8 cellular contexts compared by ENCODE assay signal in genomic region chr16:73068546-73069401, GRCh38. TPM values are rescaled to one million over a fixed set of nuclear protein-coding genes. Genes with fewer than 3 reads are reported as not detected.
A peak's percentile ranks its signal among the peaks of the same experiment; 100 is the strongest.
DNase-seq lines count a peak whose midpoint lies in the region; ATAC-seq and TF ChIP-seq lines count a peak whose summit lies in the region.
"Had no signal": no experiment of that assay in that cellular context is flagged by ENCODE, and none has a peak within 500 bp of the region (broad histone marks: within the 10 kb centered on the region; RNA-seq: fewer than 3 reads in every experiment).

No MANE protein-coding gene starts in this region.

- no peak for TF ChIP-seq CTCF in spleen (IDR thresholded peaks at IDR 0.05 in 8 of 11, conservative IDR thresholded peaks at IDR 0.05 in 3 of 11)

- WGBS in spleen, 5 donors, result 63 to 76% (median 64%) methylated on average over 10 to 12 of the region's 12 CpGs

- intact Hi-C loops in spleen (cut with DNase I; ENCODE audit: low total_unique reads), result loop anchor here (10.0 kb wide), 1 partner anchor 106 kb away; no protein-coding TSS in a partner anchor

- no peaks in the 10 kb centered on the region for H3K9me3 ChIP-seq in spleen

- peak; percentile 42 for DNase-seq in LoVo (ENCODE audit: low spot score)
- peak; percentile 51 for DNase-seq in UCSD-AML1 (lab: John Stamatoyannopoulos, UW; ENCODE audit: unreplicated experiment)
- DNase-seq in hepatic stellate cell (ENCODE audit: low spot score), result peak; percentile 87
- no peak for DNase-seq in spleen
- no peak for DNase-seq in HUDEP-2 (lab: John Stamatoyannopoulos, UW; ENCODE audit: unreplicated experiment in 76 of 76)

- peak overlapping the region in 6 of 8 donors; percentile 16 to 85 (median 72) for H3K27ac ChIP-seq in spleen

- H3K27me3 ChIP-seq in spleen (replicated peaks in 1 of 7), result peaks cover 9 to 86% (median 44%) of the 10 kb centered on the region in 7 donors

- peaks cover 6 to 76% (median 48%) of the 10 kb centered on the region in 6 donors for H3K4me1 ChIP-seq in spleen

- H3K36me3 ChIP-seq in spleen, result no peaks in the 10 kb centered on the region

- ATAC-seq in HG03159 (IDR thresholded peaks at IDR 0.05; ENCODE audit: unreplicated experiment) (no peak), HG03354 (IDR thresholded peaks at IDR 0.05; ENCODE audit: poor library complexity, severe bottlenecking, unreplicated experiment) (no peak)
- ATAC-seq: Panc1 had no signal

- no peak for TF ChIP-seq POLR2A in spleen (IDR thresholded peaks at IDR 0.05)

- H3K4me3 ChIP-seq in spleen, result no peak overlapping the region

RNA-seq across cellular contexts. Expression of gene ZFHX3, which starts 20.8 kb away (rescaled TPM):
- 10 to 100 TPM in 6 of 7 donors, 1 to 10 TPM in 1; 9.1 to 18.5 (median 12.5) TPM for total RNA-seq in spleen
- 1 to 10 TPM in 1 of 3 donors, under 1 TPM in 2; 0.47 to 1.5 (median 0.52) TPM for polyA plus RNA-seq in spleen

Comparison
In these comparisons a context has a peak if more than half of its experiments do, and no peak if none do; other contexts are left out.
1. DNase-seq: peak in LoVo (single experiment), UCSD-AML1 (single experiment) and hepatic stellate cell (single experiment); none in spleen (single experiment) and HUDEP-2 (0 of 76).